In genomic region chr18:10047237-10047636, GRCh38 we compare ENCODE assay signal across 17 cellular contexts.
A peak's percentile ranks its signal among the peaks of the same experiment; 100 is the strongest.
DNase-seq lines count a peak whose midpoint lies in the region; ATAC-seq and TF ChIP-seq lines count a peak whose summit lies in the region.
"Had no signal": no experiment of that assay in that cellular context is flagged by ENCODE, and none has a peak within 500 bp of the region (broad histone marks: within the 10 kb centered on the region; RNA-seq: fewer than 3 reads in every experiment).

No MANE protein-coding gene starts in this region.

- H3K4me1 ChIP-seq in tibial nerve (peaks cover 0 to 52% (median 12%) of the 10 kb centered on the region in 4 donors), BE2C (no peaks in the 10 kb centered on the region)
- H3K4me1 ChIP-seq: thyroid gland had no signal

- WGBS in tibial nerve, 2 donors: 78 to 82% methylated on average over 6 of the region's 6 CpGs

- H3K27me3 ChIP-seq in tibial nerve (no peaks in the 10 kb centered on the region), BE2C (no peaks in the 10 kb centered on the region)
- H3K27me3 ChIP-seq: thyroid gland had no signal

- H3K4me3 ChIP-seq in foreskin fibroblast (ENCODE audit: low read depth in 1 of 2, low read length in 2 of 2): no peak overlapping the region
- H3K4me3 ChIP-seq in tibial nerve: no peak overlapping the region
- H3K4me3 ChIP-seq in BE2C (ENCODE audit: low read depth, low read length): no peak overlapping the region
- H3K4me3 ChIP-seq: thyroid gland had no signal

- TF ChIP-seq EP300 in tibial nerve (IDR thresholded peaks at IDR 0.05): no peak

- H3K9me3 ChIP-seq in tibial nerve (peaks cover 0 to 16% (median 4%) of the 10 kb centered on the region in 4 donors), BE2C (no peaks in the 10 kb centered on the region)
- H3K9me3 ChIP-seq: thyroid gland had no signal

- no peaks in the 10 kb centered on the region for H3K36me3 ChIP-seq in tibial nerve
- no peaks in the 10 kb centered on the region for H3K36me3 ChIP-seq in BE2C
- H3K36me3 ChIP-seq: thyroid gland had no signal

- ATAC-seq in HG02884 (IDR thresholded peaks at IDR 0.05; ENCODE audit: unreplicated experiment): no peak
- no peak for ATAC-seq in GM18873 (IDR thresholded peaks at IDR 0.05; ENCODE audit: low FRiP score, unreplicated experiment)
- ATAC-seq: left colon had no signal

- DNase-seq in HCEC 1CT (peak; percentile 92), amniotic stem cell (lab: John Stamatoyannopoulos, UW) (peak; percentile 11), foreskin fibroblast (peak; percentile 55 to 60), tibial nerve (ENCODE audit: low spot score in 2 of 2) (no peak), NCI-H2171 treated with DMSO at 0.1 percent for 48 hours (lab: John Stamatoyannopoulos, UW) (no peak), BE2C (no peak)
- DNase-seq: activated gamma-delta T cell, aorta, cortex of kidney, left colon, NCI-H1092, SIG-M5, small intestine, thyroid gland had no signal

- peak overlapping the region; percentile 59 to 90 (median 82) for H3K27ac ChIP-seq in tibial nerve
- H3K27ac ChIP-seq: epithelial cell of prostate, thyroid gland had no signal

- TF ChIP-seq CTCF in foreskin fibroblast (IDR thresholded peaks at IDR 0.05; ENCODE audit: low read depth, low read length): no peak
- TF ChIP-seq CTCF in tibial nerve (IDR thresholded peaks at IDR 0.05): no peak
- TF ChIP-seq CTCF in BE2C (IDR thresholded peaks at IDR 0.05; ENCODE audit: low read depth, low read length): no peak

- TF ChIP-seq POLR2A in tibial nerve (IDR thresholded peaks at IDR 0.05): no peak

Comparison
In these comparisons a context has a peak if more than half of its experiments do, and no peak if none do; other contexts are left out.
1. DNase-seq: peak in HCEC 1CT (single experiment), amniotic stem cell (single experiment) and foreskin fibroblast (2 of 2); none in tibial nerve (0 of 2), NCI-H2171 treated with DMSO at 0.1 percent for 48 hours (single experiment) and BE2C (single experiment).